ENCODE assay signal across 25 cellular contexts in genomic region chr13:49604570-49604969, GRCh38. TPM values are rescaled to one million over a fixed set of nuclear protein-coding genes. Genes with fewer than 3 reads are reported as not detected.
DNase-seq lines count a peak whose midpoint lies in the region; ATAC-seq, FAIRE-seq and TF ChIP-seq lines count a peak whose summit lies in the region.
"Had no signal": no experiment of that assay in that cellular context is flagged by ENCODE, and none has a peak within 500 bp of the region (broad histone marks: within the 10 kb centered on the region; RNA-seq: fewer than 3 reads in every experiment).

No MANE protein-coding gene starts in this region.

- H4K20me1 ChIP-seq in GM23248 (ENCODE audit: insufficient read depth) (no peaks in the 10 kb centered on the region), K562 (replicated peaks; ENCODE audit: control insufficient read depth, insufficient read depth, low read length) (no peaks in the 10 kb centered on the region)

- H2BK120ac ChIP-seq in neuronal stem cell (ENCODE audit: low read depth, low read length) = no peak overlapping the region

- no peaks in the 10 kb centered on the region for H3K79me1 ChIP-seq in neuronal stem cell (ENCODE audit: low read depth, low read length)

- no peak for TF ChIP-seq POLR2A in K562 (conservative IDR thresholded peaks at IDR 0.05)

- in situ Hi-C loops in GM23248 (cut with MboI) = loop anchor here (10.0 kb wide), 1 partner anchor 310 kb away; no protein-coding TSS in a partner anchor
- in situ Hi-C loops in K562 (cut with MboI) = no loop called here

- H3K79me2 ChIP-seq in GM23248 (ENCODE audit: insufficient read depth) = no peaks in the 10 kb centered on the region
- no peaks in the 10 kb centered on the region for H3K79me2 ChIP-seq in K562 (ENCODE audit: control insufficient read depth, insufficient read depth, low read length)

- 0 out of 4 replicates have a peak, but pooled peaks of 1 of the 2 experiments have one; percentile 2 for TF ChIP-seq RAD21 in K562 (CRISPR knock-in tag; conservative IDR thresholded peaks at IDR 0.05 in 1 of 2, IDR thresholded peaks at IDR 0.05 in 1 of 2)

- no peaks in the 10 kb centered on the region for H3K9me1 ChIP-seq in K562 (ENCODE audit: control insufficient read depth, insufficient read depth, low read length)

- no peak overlapping the region for H2AK5ac ChIP-seq in neuronal stem cell (ENCODE audit: low read depth, low read length)

- WGBS in GM23248 (ENCODE audit: low coverage in 1 of 2, low lambda C conversion rate in 2 of 2, missing lambda C conversion rate in 2 of 2), 2 experiments = 34% methylated on average over 5 of the region's 5 CpGs
- WGBS in K562 (ENCODE audit: insufficient coverage, low coverage, missing lambda C conversion rate) = 21% methylated on average over 4 of the region's 5 CpGs
- no CpG with 5 or more reads among the region's 5 CpGs for WGBS in neuronal stem cell (ENCODE audit: extremely low coverage in 2 of 2, insufficient read length in 2 of 2, insufficient replicate concordance in 1 of 2), 2 donors

- no peak overlapping the region for H3K23ac ChIP-seq in neuronal stem cell (ENCODE audit: low read depth, low read length, poor library complexity)

- no peak overlapping the region for H2BK12ac ChIP-seq in neuronal stem cell (ENCODE audit: low read length)

- no peak overlapping the region for H3K9ac ChIP-seq in GM23248
- no peak overlapping the region for H3K9ac ChIP-seq in K562 (ENCODE audit: insufficient read depth in 1 of 2, low read depth in 2 of 2, low read length in 2 of 2)
- H3K9ac ChIP-seq in neuronal stem cell (ENCODE audit: low read depth, low read length, poor library complexity) = no peak overlapping the region

- H3K9me3 ChIP-seq in GM23248 (ENCODE audit: low read depth) (no peaks in the 10 kb centered on the region), K562 (replicated peaks; ENCODE audit: control insufficient read depth, insufficient read depth, low read depth, low read length) (no peaks in the 10 kb centered on the region), neuronal stem cell (replicated peaks in 1 of 2; ENCODE audit: control insufficient read depth in 2 of 2, insufficient read depth in 1 of 2, low read depth in 1 of 2, low read length in 2 of 2) (no peaks in the 10 kb centered on the region)
- H3K9me3 ChIP-seq: breast epithelium, left lung, ovary, SJCRH30, tibial artery had no signal

- no peak for TF ChIP-seq EP300 in K562 (IDR thresholded peaks at IDR 0.05; ENCODE audit: low read length)

- H3K4me1 ChIP-seq in GM23248 (ENCODE audit: insufficient read depth) = no peaks in the 10 kb centered on the region
- H3K4me1 ChIP-seq in K562 (replicated peaks in 1 of 2; ENCODE audit: control insufficient read depth in 2 of 2, insufficient read depth in 2 of 2, low read length in 2 of 2) = no peaks in the 10 kb centered on the region; a peak in 2 of 5 replicates
- no peaks in the 10 kb centered on the region for H3K4me1 ChIP-seq in neuronal stem cell (ENCODE audit: control insufficient read depth in 2 of 2, insufficient read depth in 1 of 2, low read depth in 1 of 2, low read length in 2 of 2)
- H3K4me1 ChIP-seq: breast epithelium, SJCRH30 had no signal

- no TSS peak for BruUV-seq in K562 (replicated peaks; lab: Mats Ljungman, UMichigan)

- H3K36me3 ChIP-seq in GM23248 (ENCODE audit: low read depth) (no peaks in the 10 kb centered on the region), K562 (ENCODE audit: control insufficient read depth, insufficient read depth, low read length) (no peaks in the 10 kb centered on the region), neuronal stem cell (replicated peaks in 1 of 2; ENCODE audit: control insufficient read depth in 2 of 2, insufficient read depth in 2 of 2, low read length in 2 of 2) (no peaks in the 10 kb centered on the region)
- H3K36me3 ChIP-seq: breast epithelium, left lung, ovary, SJCRH30, tibial artery had no signal

- no peak overlapping the region for H4K8ac ChIP-seq in neuronal stem cell (ENCODE audit: low read depth, low read length)

- no peak overlapping the region for H2BK15ac ChIP-seq in neuronal stem cell (ENCODE audit: low read length)

- H2AFZ ChIP-seq in GM23248 = peak overlapping the region; percentile 60
- H2AFZ ChIP-seq in K562 (ENCODE audit: low read depth, low read length) = peak overlapping the region; percentile 71
- H2AFZ ChIP-seq in neuronal stem cell (ENCODE audit: low read length) = peak overlapping the region; percentile 72

- H3K27ac ChIP-seq in GM23248 (no peak overlapping the region), K562 (ENCODE audit: extremely low read depth, low read depth, low read length) (no peak overlapping the region), neuronal stem cell (replicated peaks; ENCODE audit: low read length) (no peak overlapping the region)
- H3K27ac ChIP-seq: breast epithelium, left lung, ovary, SJCRH30, tibial artery had no signal

- no peaks in the 10 kb centered on the region for H3K9me2 ChIP-seq in GM23248 (ENCODE audit: insufficient read depth)

- H3K4me3 ChIP-seq in GM23248 (no peak overlapping the region), K562 (no peak overlapping the region), neuronal stem cell (ENCODE audit: low read length in 2 of 2) (no peak overlapping the region)
- H3K4me3 ChIP-seq: breast epithelium, left lung, ovary, SJCRH30, tibial artery had no signal

- DNase-seq in GM23248 (no peak), NCI-H2227 (lab: John Stamatoyannopoulos, UW; ENCODE audit: unreplicated experiment) (peak; percentile 46), K562 (ENCODE audit: extremely low read depth in 1 of 4, low spot score in 3 of 4) (peak in 1 of 4 experiments; percentile 32), neuronal stem cell (ENCODE audit: low spot score) (no peak), OCI-M2 (lab: John Stamatoyannopoulos, UW; ENCODE audit: unreplicated experiment) (no peak), iPS-NIHi7 (ENCODE audit: extremely low spot score) (no peak)
- DNase-seq: activated CD4-positive, alpha-beta T cell treated with anti-CD3 and anti-CD28 coated beads for 4 hours; activated naive CD4-positive, alpha-beta T cell; activated T-cell treated with anti-CD3 and anti-CD28 coated beads, Interleukin-2, amount 50 U/mL, for 4 hours; CD4-positive, CD25-positive, alpha-beta regulatory T cell; effector CD8-positive, alpha-beta T cell; foreskin melanocyte; immature natural killer cell; left lung; naive B cell; NCI-H1105; NCI-H2029 treated with DMSO at 0.1 percent for 48 hours; ovary; T-helper 2 cell; tibial artery had no signal

- ATAC-seq in K562 = no peak; the same call in 2 of the 3 replicates
- ATAC-seq in HG03520 (IDR thresholded peaks at IDR 0.05; ENCODE audit: unreplicated experiment) = no peak
- ATAC-seq: activated T-cell treated with anti-CD3 and anti-CD28 coated beads, Interleukin-2, amount 50 U/mL, for 4 hours; left lung had no signal

- H3K18ac ChIP-seq in neuronal stem cell (ENCODE audit: low read length) = no peak overlapping the region

- POLR2A ChIA-PET in K562 (lab: Yijun Ruan, JAX) = no interaction called here

- H3K27me3 ChIP-seq in GM23248 (replicated peaks; ENCODE audit: insufficient read depth) (no peaks in the 10 kb centered on the region), K562 (ENCODE audit: control insufficient read depth in 2 of 2, insufficient read depth in 2 of 2, low read length in 2 of 2) (no peaks in the 10 kb centered on the region), neuronal stem cell (ENCODE audit: control insufficient read depth in 3 of 3, insufficient read depth in 3 of 3, low read depth in 1 of 3, low read length in 3 of 3) (no peaks in the 10 kb centered on the region)
- H3K27me3 ChIP-seq: breast epithelium, left lung, ovary, SJCRH30, tibial artery had no signal

- no peak overlapping the region for H3K4ac ChIP-seq in neuronal stem cell (ENCODE audit: low read length)

- FAIRE-seq in K562 (lab: Jason Lieb, UNC) = no peak
- FAIRE-seq: RCC 7860 had no signal

- H3K14ac ChIP-seq in neuronal stem cell (ENCODE audit: low read length) = no peak overlapping the region

- CTCF ChIA-PET in K562 (lab: Yijun Ruan, JAX; ENCODE audit: low intra/inter-chr PET ratio) = no interaction called here

- H4K91ac ChIP-seq in neuronal stem cell (ENCODE audit: low read depth, low read length, poor library complexity) = no peak overlapping the region

- H2BK5ac ChIP-seq in neuronal stem cell (ENCODE audit: low read length) = no peak overlapping the region

- intact Hi-C loops in K562 (cut with micrococcal nuclease) = no loop called here

- no peaks in the 10 kb centered on the region for H3F3A ChIP-seq in GM23248 (ENCODE audit: insufficient read depth)

- TF ChIP-seq CTCF in K562 (IDR thresholded peaks at IDR 0.05 in 2 of 3, conservative IDR thresholded peaks at IDR 0.05 in 1 of 3; ENCODE audit: insufficient read depth in 2 of 3, low read depth in 1 of 3, low read length in 3 of 3) = no peak

- no peak overlapping the region for H3K4me2 ChIP-seq in GM23248 (ENCODE audit: unreplicated experiment)
- H3K4me2 ChIP-seq in K562 (ENCODE audit: insufficient read depth, low read length) = no peak overlapping the region
- H3K4me2 ChIP-seq in neuronal stem cell (ENCODE audit: insufficient read depth, low read length, poor library complexity, severe bottlenecking) = no peak overlapping the region

RNA-seq across cellular contexts. Expression of gene RCBTB1, which starts 19.2 kb away (rescaled TPM):
- 9.5 and 14.5 TPM in 2 replicates for total RNA-seq in GM23248 (2014; rRNA removed; shearing (Covaris generic))
- polyA plus RNA-seq in GM23248 (2016; fragmentation: Nextera tagmentation; extraction: Ambion mirVana) (9.4 and 9.9 TPM in 2 replicates), K562 (2011; rRNA removed) (7.0 and 10.6 TPM in 2 replicates), K562 (2014; fragmentation: Illumina TruSeq; extraction: Trizol) (8.0 and 9.0 TPM in 2 replicates), K562 (2014; fragmentation: Nextera tagmentation; extraction: Ambion mirVana) (1 to 10 TPM; 4.0 to 5.9 TPM), K562 (2014; rRNA removed) (9.0 TPM in 2 replicates)
- 9.2 and 14.9 TPM in 2 replicates for total RNA-seq in K562 (2011; cell fraction: chromatin; rRNA removed; ENCODE audit: low replicate concordance)
- total RNA-seq in K562 (2011; cell fraction: nucleolus; rRNA removed) = 7.6 and 10.3 TPM in 2 replicates
- 12.7 and 20.4 TPM in 2 replicates for total RNA-seq in K562 (2011; cell fraction: nucleoplasm; rRNA removed)
- total RNA-seq in K562 (2014; rRNA removed) (4.1 and 4.5 TPM in 2 replicates), K562 (2014; rRNA removed; fragmentation: Illumina TruSeq; extraction: Trizol) (11.3 and 13.1 TPM in 2 replicates), K562 (2015; rRNA removed; fragmentation: Illumina TruSeq; extraction: Trizol) (6.7 and 7.4 TPM in 2 replicates), K562 (2021) (8.4 and 9.0 TPM in 2 replicates)
- polyA plus RNA-seq in K562 (2011; cell fraction: cytosol; rRNA removed) = 3.1 and 5.0 TPM in 2 replicates
- 6.0 and 6.9 TPM in 2 replicates for polyA plus RNA-seq in K562 (2011; cell fraction: nucleus; rRNA removed)
- polyA plus RNA-seq in K562 (2012) = 5.8 and 9.1 TPM in 2 replicates
- polyA minus RNA-seq in K562 (2011; rRNA and poly(A)+ RNA removed) = 10.5 and 11.5 TPM in 2 replicates
- polyA minus RNA-seq in K562 (2011; cell fraction: cytosol; rRNA and poly(A)+ RNA removed) = 3.4 and 3.5 TPM in 2 replicates
- polyA minus RNA-seq in K562 (2011; cell fraction: nucleus; rRNA and poly(A)+ RNA removed) = 4.6 and 4.8 TPM in 2 replicates
- polyA plus RNA-seq in neuronal stem cell (2013, experiment 1 of 2) = 14.6 TPM
- 15.1 TPM for polyA plus RNA-seq in neuronal stem cell (2013, experiment 2 of 2)

RNA-seq across cellular contexts. Expression of gene ARL11, which starts 23.7 kb away (rescaled TPM):
- total RNA-seq in GM23248 (2014; rRNA removed; shearing (Covaris generic)) = not detected in 2 replicates
- polyA plus RNA-seq in GM23248 (2016; fragmentation: Nextera tagmentation; extraction: Ambion mirVana) = not detected in 2 replicates
- total RNA-seq in K562 (2011; cell fraction: chromatin; rRNA removed; ENCODE audit: low replicate concordance) = 0.39 and 0.81 TPM in 2 replicates
- total RNA-seq in K562 (2011; cell fraction: nucleolus; rRNA removed) = 0.53 and 0.67 TPM in 2 replicates
- 0.81 and 0.99 TPM in 2 replicates for total RNA-seq in K562 (2011; cell fraction: nucleoplasm; rRNA removed)
- 0.45 TPM in 2 replicates for total RNA-seq in K562 (2014; rRNA removed)
- total RNA-seq in K562 (2014; rRNA removed; fragmentation: Illumina TruSeq; extraction: Trizol) = 0.36 and 0.38 TPM in 2 replicates
- 0.68 and 0.87 TPM in 2 replicates for total RNA-seq in K562 (2015; rRNA removed; fragmentation: Illumina TruSeq; extraction: Trizol)
- total RNA-seq in K562 (2021) = 0.45 and 0.84 TPM in 2 replicates
- 0.33 and 0.38 TPM in 2 replicates for polyA plus RNA-seq in K562 (2011; rRNA removed)
- polyA plus RNA-seq in K562 (2011; cell fraction: cytosol; rRNA removed) = 0.22 and 0.46 TPM in 2 replicates
- polyA plus RNA-seq in K562 (2011; cell fraction: nucleus; rRNA removed) = 0.15 and 0.21 TPM in 2 replicates
- 0.43 and 1.2 TPM in 2 replicates for polyA plus RNA-seq in K562 (2012)
- 0.53 and 0.56 TPM in 2 replicates for polyA plus RNA-seq in K562 (2014; fragmentation: Illumina TruSeq; extraction: Trizol)
- under 1 TPM; 0.18 to 0.20 TPM for polyA plus RNA-seq in K562 (2014; fragmentation: Nextera tagmentation; extraction: Ambion mirVana)
- polyA plus RNA-seq in K562 (2014; rRNA removed) = 0.73 and 0.77 TPM in 2 replicates
- 0.53 and 0.60 TPM in 2 replicates for polyA minus RNA-seq in K562 (2011; rRNA and poly(A)+ RNA removed)
- not detected in 2 replicates for polyA minus RNA-seq in K562 (2011; cell fraction: cytosol; rRNA and poly(A)+ RNA removed)
- 0.40 and 0.56 TPM in 2 replicates for polyA minus RNA-seq in K562 (2011; cell fraction: nucleus; rRNA and poly(A)+ RNA removed)
- 0.04 TPM for polyA plus RNA-seq in neuronal stem cell (2013, experiment 1 of 2)
- polyA plus RNA-seq in neuronal stem cell (2013, experiment 2 of 2) = 0.10 TPM
- total RNA-seq: NCI-H460, SJCRH30 had no signal
